1 cellular context compared by ENCODE assay signal in the genomic region with DNA sequence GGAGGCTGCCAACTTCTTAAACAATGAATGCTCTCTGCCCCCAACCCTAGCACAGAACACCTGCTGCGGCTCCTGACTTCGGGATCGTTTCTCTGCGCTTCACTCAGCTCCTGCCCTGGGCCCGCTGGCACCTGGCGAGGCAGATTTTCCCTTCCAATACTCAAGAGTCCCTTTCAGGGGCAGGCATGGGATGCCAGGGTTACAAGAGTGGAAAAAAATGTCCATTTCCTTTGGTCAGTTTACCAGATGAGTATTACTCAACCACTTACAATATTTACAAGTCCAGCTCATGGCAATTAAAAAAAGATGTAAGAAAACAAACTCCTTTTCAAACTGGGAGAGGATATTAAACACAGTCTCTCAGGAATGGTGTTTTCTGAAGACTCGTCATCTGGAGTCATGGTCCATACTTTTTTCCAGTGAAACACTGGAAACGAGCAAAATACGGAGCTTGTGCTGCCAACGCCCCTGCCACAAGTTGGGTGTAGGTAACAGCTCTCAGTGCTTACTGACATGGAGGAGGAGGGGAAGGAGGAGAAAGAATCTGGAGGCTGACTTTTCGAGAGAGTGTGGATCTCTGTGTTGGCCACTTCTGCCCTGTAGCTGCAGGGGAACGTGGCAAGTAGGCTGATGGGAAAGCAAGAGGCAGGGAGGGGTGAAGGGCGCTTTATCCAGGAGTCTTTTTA.
TF ChIP-seq lines count a peak whose summit lies in the region.

No MANE protein-coding gene starts in this region.

TF ChIP-seq in Ishikawa, 13 proteins besides CTCF, POLR2A, EP300 and RAD21 (continued from another document):
- TF ChIP-seq, protein P1, sequence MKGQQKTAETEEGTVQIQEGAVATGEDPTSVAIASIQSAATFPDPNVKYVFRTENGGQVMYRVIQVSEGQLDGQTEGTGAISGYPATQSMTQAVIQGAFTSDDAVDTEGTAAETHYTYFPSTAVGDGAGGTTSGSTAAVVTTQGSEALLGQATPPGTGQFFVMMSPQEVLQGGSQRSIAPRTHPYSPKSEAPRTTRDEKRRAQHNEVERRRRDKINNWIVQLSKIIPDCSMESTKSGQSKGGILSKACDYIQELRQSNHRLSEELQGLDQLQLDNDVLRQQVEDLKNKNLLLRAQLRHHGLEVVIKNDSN (IDR thresholded peaks at IDR 0.05): no peak
- no peak for TF ChIP-seq YY1 (IDR thresholded peaks at IDR 0.05; ENCODE audit: low read depth)
